ENCODE assay signal across 1 cellular context in genomic region chr17:49901460-49902331, GRCh38.
TF ChIP-seq lines count a peak whose summit lies in the region.

No MANE protein-coding gene starts in this region.

TF ChIP-seq in HepG2, 621 proteins besides CTCF, POLR2A, EP300 and RAD21 (continued from another document and continues in another):
- peak; percentile 68; the same call in 1 of the 2 replicates for TF ChIP-seq PRDM15 (CRISPR knock-in tag; IDR thresholded peaks at IDR 0.05)
- TF ChIP-seq ZNF670 (CRISPR knock-in tag; IDR thresholded peaks at IDR 0.05; ENCODE audit: borderline replicate concordance): peak; percentile 57; the same call in 1 of the 2 replicates
- no peak for TF ChIP-seq IKZF1 (IDR thresholded peaks at IDR 0.05)
- TF ChIP-seq FOXA3 (CRISPR knock-in tag; IDR thresholded peaks at IDR 0.05): 0 out of 2 replicates have a peak, but pooled peaks have one; percentile 30
- TF ChIP-seq SRF (IDR thresholded peaks at IDR 0.05; ENCODE audit: low read depth, low read length): no peak
- TF ChIP-seq GATAD2A (CRISPR knock-in tag; IDR thresholded peaks at IDR 0.05): no peak
- no peak for TF ChIP-seq MTF2 (CRISPR knock-in tag; IDR thresholded peaks at IDR 0.05; ENCODE audit: borderline replicate concordance)
- no peak for TF ChIP-seq PHF5A (CRISPR knock-in tag; IDR thresholded peaks at IDR 0.05; ENCODE audit: low read depth, unreplicated experiment)
- TF ChIP-seq ZNF652 (CRISPR knock-in tag; IDR thresholded peaks at IDR 0.05; ENCODE audit: borderline replicate concordance, low read depth): peak; percentile 96
- TF ChIP-seq ZSCAN29 (CRISPR knock-in tag; conservative IDR thresholded peaks at IDR 0.05): no peak
- TF ChIP-seq FOXO1 (CRISPR knock-in tag; IDR thresholded peaks at IDR 0.05): peak; percentile 23; the same call in 1 of the 2 replicates
- no peak for TF ChIP-seq ZFP90 (CRISPR knock-in tag; IDR thresholded peaks at IDR 0.05; ENCODE audit: borderline replicate concordance)
- no peak for TF ChIP-seq ZNF414 (CRISPR knock-in tag; IDR thresholded peaks at IDR 0.05)
- TF ChIP-seq EEA1 (CRISPR knock-in tag; IDR thresholded peaks at IDR 0.05; ENCODE audit: borderline replicate concordance): peak; percentile 71; the same call in 1 of the 2 replicates
- TF ChIP-seq, protein P1, sequence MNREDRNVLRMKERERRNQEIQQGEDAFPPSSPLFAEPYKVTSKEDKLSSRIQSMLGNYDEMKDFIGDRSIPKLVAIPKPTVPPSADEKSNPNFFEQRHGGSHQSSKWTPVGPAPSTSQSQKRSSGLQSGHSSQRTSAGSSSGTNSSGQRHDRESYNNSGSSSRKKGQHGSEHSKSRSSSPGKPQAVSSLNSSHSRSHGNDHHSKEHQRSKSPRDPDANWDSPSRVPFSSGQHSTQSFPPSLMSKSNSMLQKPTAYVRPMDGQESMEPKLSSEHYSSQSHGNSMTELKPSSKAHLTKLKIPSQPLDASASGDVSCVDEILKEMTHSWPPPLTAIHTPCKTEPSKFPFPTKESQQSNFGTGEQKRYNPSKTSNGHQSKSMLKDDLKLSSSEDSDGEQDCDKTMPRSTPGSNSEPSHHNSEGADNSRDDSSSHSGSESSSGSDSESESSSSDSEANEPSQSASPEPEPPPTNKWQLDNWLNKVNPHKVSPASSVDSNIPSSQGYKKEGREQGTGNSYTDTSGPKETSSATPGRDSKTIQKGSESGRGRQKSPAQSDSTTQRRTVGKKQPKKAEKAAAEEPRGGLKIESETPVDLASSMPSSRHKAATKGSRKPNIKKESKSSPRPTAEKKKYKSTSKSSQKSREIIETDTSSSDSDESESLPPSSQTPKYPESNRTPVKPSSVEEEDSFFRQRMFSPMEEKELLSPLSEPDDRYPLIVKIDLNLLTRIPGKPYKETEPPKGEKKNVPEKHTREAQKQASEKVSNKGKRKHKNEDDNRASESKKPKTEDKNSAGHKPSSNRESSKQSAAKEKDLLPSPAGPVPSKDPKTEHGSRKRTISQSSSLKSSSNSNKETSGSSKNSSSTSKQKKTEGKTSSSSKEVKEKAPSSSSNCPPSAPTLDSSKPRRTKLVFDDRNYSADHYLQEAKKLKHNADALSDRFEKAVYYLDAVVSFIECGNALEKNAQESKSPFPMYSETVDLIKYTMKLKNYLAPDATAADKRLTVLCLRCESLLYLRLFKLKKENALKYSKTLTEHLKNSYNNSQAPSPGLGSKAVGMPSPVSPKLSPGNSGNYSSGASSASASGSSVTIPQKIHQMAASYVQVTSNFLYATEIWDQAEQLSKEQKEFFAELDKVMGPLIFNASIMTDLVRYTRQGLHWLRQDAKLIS (CRISPR knock-in tag; IDR thresholded peaks at IDR 0.05): no peak
- TF ChIP-seq NR2F6 (IDR thresholded peaks at IDR 0.05): no peak
- TF ChIP-seq NR2F6 (CRISPR knock-in tag; IDR thresholded peaks at IDR 0.05): 0 out of 2 replicates have a peak, but pooled peaks have one; percentile 27
- TF ChIP-seq ZBTB37 (CRISPR knock-in tag; IDR thresholded peaks at IDR 0.05): no peak
- TF ChIP-seq ELF3 (CRISPR knock-in tag; IDR thresholded peaks at IDR 0.05): peak; percentile 57; the same call in 1 of the 2 replicates
- TF ChIP-seq ZBTB7B (CRISPR knock-in tag; IDR thresholded peaks at IDR 0.05): peak; percentile 73; the same call in 1 of the 2 replicates
- TF ChIP-seq, protein P2, sequence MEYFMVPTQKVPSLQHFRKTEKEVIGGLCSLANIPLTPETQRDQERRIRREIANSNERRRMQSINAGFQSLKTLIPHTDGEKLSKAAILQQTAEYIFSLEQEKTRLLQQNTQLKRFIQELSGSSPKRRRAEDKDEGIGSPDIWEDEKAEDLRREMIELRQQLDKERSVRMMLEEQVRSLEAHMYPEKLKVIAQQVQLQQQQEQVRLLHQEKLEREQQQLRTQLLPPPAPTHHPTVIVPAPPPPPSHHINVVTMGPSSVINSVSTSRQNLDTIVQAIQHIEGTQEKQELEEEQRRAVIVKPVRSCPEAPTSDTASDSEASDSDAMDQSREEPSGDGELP (IDR thresholded peaks at IDR 0.05; ENCODE audit: borderline replicate concordance, low read depth): no peak
- TF ChIP-seq, protein P3, sequence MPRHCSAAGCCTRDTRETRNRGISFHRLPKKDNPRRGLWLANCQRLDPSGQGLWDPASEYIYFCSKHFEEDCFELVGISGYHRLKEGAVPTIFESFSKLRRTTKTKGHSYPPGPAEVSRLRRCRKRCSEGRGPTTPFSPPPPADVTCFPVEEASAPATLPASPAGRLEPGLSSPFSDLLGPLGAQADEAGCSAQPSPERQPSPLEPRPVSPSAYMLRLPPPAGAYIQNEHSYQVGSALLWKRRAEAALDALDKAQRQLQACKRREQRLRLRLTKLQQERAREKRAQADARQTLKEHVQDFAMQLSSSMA (CRISPR knock-in tag; IDR thresholded peaks at IDR 0.05): no peak
- no peak for TF ChIP-seq RXRA (CRISPR knock-in tag; IDR thresholded peaks at IDR 0.05)
- peak; percentile 33; the same call in 1 of the 2 replicates for TF ChIP-seq ATF3 (CRISPR knock-in tag; IDR thresholded peaks at IDR 0.05)
- TF ChIP-seq, protein P4, sequence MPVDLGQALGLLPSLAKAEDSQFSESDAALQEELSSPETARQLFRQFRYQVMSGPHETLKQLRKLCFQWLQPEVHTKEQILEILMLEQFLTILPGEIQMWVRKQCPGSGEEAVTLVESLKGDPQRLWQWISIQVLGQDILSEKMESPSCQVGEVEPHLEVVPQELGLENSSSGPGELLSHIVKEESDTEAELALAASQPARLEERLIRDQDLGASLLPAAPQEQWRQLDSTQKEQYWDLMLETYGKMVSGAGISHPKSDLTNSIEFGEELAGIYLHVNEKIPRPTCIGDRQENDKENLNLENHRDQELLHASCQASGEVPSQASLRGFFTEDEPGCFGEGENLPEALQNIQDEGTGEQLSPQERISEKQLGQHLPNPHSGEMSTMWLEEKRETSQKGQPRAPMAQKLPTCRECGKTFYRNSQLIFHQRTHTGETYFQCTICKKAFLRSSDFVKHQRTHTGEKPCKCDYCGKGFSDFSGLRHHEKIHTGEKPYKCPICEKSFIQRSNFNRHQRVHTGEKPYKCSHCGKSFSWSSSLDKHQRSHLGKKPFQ (CRISPR knock-in tag; IDR thresholded peaks at IDR 0.05; ENCODE audit: insufficient replicate concordance): no peak
- TF ChIP-seq ZFP37 (CRISPR knock-in tag; IDR thresholded peaks at IDR 0.05; ENCODE audit: borderline replicate concordance): 0 out of 2 replicates have a peak, but pooled peaks have one; percentile 35
- peak; percentile 33; the same call in 1 of the 2 replicates for TF ChIP-seq GABPB1 (CRISPR knock-in tag; IDR thresholded peaks at IDR 0.05)
- 0 out of 2 replicates have a peak, but pooled peaks have one; percentile 22 for TF ChIP-seq MED1 (CRISPR knock-in tag; IDR thresholded peaks at IDR 0.05)
- TF ChIP-seq KAT7 (CRISPR knock-in tag; IDR thresholded peaks at IDR 0.05; ENCODE audit: borderline replicate concordance): no peak
- peak; percentile 35; the same call in 1 of the 2 replicates for TF ChIP-seq ZNF292 (CRISPR knock-in tag; IDR thresholded peaks at IDR 0.05; ENCODE audit: borderline replicate concordance, low read depth)
- no peak for TF ChIP-seq U2AF2 (IDR thresholded peaks at IDR 0.05; ENCODE audit: low read depth, low read length)
- peak; percentile 26; the same call in 1 of the 2 replicates for TF ChIP-seq MXD3 (CRISPR knock-in tag; IDR thresholded peaks at IDR 0.05)
- 0 out of 2 replicates have a peak, but pooled peaks have one; percentile 36 for TF ChIP-seq MEF2D (CRISPR knock-in tag; IDR thresholded peaks at IDR 0.05)
- TF ChIP-seq ZNF777 (CRISPR knock-in tag; IDR thresholded peaks at IDR 0.05): peak; percentile 32; the same call in 1 of the 2 replicates
- TF ChIP-seq MATR3 (CRISPR knock-in tag; IDR thresholded peaks at IDR 0.05): no peak
- TF ChIP-seq DMTF1 (CRISPR knock-in tag; IDR thresholded peaks at IDR 0.05): no peak
- TF ChIP-seq ZNF441 (CRISPR knock-in tag; IDR thresholded peaks at IDR 0.05; ENCODE audit: borderline replicate concordance): 0 out of 2 replicates have a peak, but pooled peaks have one; percentile 30
- TF ChIP-seq IRX3 (CRISPR knock-in tag; IDR thresholded peaks at IDR 0.05; ENCODE audit: borderline replicate concordance, low read depth): no peak
- no peak for TF ChIP-seq NFYC (CRISPR knock-in tag; IDR thresholded peaks at IDR 0.05)
- TF ChIP-seq, protein P5, sequence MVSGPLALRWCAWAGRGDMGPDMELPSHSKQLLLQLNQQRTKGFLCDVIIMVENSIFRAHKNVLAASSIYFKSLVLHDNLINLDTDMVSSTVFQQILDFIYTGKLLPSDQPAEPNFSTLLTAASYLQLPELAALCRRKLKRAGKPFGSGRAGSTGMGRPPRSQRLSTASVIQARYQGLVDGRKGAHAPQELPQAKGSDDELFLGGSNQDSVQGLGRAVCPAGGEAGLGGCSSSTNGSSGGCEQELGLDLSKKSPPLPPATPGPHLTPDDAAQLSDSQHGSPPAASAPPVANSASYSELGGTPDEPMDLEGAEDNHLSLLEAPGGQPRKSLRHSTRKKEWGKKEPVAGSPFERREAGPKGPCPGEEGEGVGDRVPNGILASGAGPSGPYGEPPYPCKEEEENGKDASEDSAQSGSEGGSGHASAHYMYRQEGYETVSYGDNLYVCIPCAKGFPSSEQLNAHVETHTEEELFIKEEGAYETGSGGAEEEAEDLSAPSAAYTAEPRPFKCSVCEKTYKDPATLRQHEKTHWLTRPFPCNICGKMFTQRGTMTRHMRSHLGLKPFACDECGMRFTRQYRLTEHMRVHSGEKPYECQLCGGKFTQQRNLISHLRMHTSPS (CRISPR knock-in tag; IDR thresholded peaks at IDR 0.05; ENCODE audit: low read depth): no peak
- TF ChIP-seq IKZF5 (CRISPR knock-in tag; IDR thresholded peaks at IDR 0.05): 0 out of 2 replicates have a peak, but pooled peaks have one; percentile 16
- TF ChIP-seq ZBTB20 (CRISPR knock-in tag; IDR thresholded peaks at IDR 0.05; ENCODE audit: borderline replicate concordance, low read depth): peak; percentile 28; the same call in 1 of the 2 replicates
